In genomic region chr2:16088035-16088696, GRCh38 we compare ENCODE assay signal across 28 cellular contexts.
"Had no signal": no experiment of that assay in that cellular context is flagged by ENCODE, and none has a peak within 500 bp of the region (broad histone marks: within the 10 kb centered on the region; RNA-seq: fewer than 3 reads in every experiment).

No MANE protein-coding gene starts in this region.

- H3K27ac Mint-ChIP-seq: naive thymus-derived CD8-positive, alpha-beta T cell; natural killer cell treated with Interleukin-12 subunit alpha and Interleukin-12 subunit beta and Interleukin-15 and Interleukin-18, amount 100 ng/mL, for 72 hours; nephron progenitor cell; neural progenitor cell; progenitor cell of endocrine pancreas; stimulated activated effector memory CD8-positive, alpha-beta T cell treated with anti-CD3 and anti-CD28 coated beads, Interleukin-12 subunit alpha, Interleukin-12 subunit beta, amount 100 ng/mL, for 72 hours; stimulated activated naive B cell treated with anti-CD40 and anti-IgM and Interleukin-4, amounts not matched to agents 10 μg/mL and 1 μg/mL and 100 μg/mL, for 72 hours; stimulated activated naive CD8-positive, alpha-beta T cell treated with anti-CD3 and anti-CD28 coated beads, Interleukin-15, Interleukin-2, amounts not matched to agents 100 ng/mL and 50 ng/mL, for 24 hours; type B pancreatic cell had no signal

- H3K36me3 Mint-ChIP-seq: naive thymus-derived CD8-positive, alpha-beta T cell; natural killer cell treated with Interleukin-12 subunit alpha and Interleukin-12 subunit beta and Interleukin-15 and Interleukin-18, amount 100 ng/mL, for 72 hours; neural progenitor cell; stimulated activated effector memory CD8-positive, alpha-beta T cell treated with anti-CD3 and anti-CD28 coated beads, Interleukin-12 subunit alpha, Interleukin-12 subunit beta, amount 100 ng/mL, for 72 hours; stimulated activated naive B cell treated with anti-CD40 and anti-IgM and Interleukin-4, amounts not matched to agents 10 μg/mL and 1 μg/mL and 100 μg/mL, for 72 hours; type B pancreatic cell had no signal

- H3K4me1 Mint-ChIP-seq: stimulated activated effector memory CD8-positive, alpha-beta T cell treated with anti-CD3 and anti-CD28 coated beads, Interleukin-12 subunit alpha, Interleukin-12 subunit beta, amount 100 ng/mL, for 72 hours; stimulated activated naive B cell treated with anti-CD40 and anti-IgM and Interleukin-4, amounts not matched to agents 10 μg/mL and 1 μg/mL and 100 μg/mL, for 72 hours had no signal

- H3K9me3 Mint-ChIP-seq: naive thymus-derived CD8-positive, alpha-beta T cell; natural killer cell treated with Interleukin-12 subunit alpha and Interleukin-12 subunit beta and Interleukin-15 and Interleukin-18, amount 100 ng/mL, for 72 hours; nephron progenitor cell; stimulated activated effector memory CD8-positive, alpha-beta T cell treated with anti-CD3 and anti-CD28 coated beads, Interleukin-12 subunit alpha, Interleukin-12 subunit beta, amount 100 ng/mL, for 72 hours; stimulated activated naive B cell treated with anti-CD40 and anti-IgM and Interleukin-4, amounts not matched to agents 10 μg/mL and 1 μg/mL and 100 μg/mL, for 72 hours; stimulated activated naive CD8-positive, alpha-beta T cell treated with anti-CD3 and anti-CD28 coated beads, Interleukin-15, Interleukin-2, amounts not matched to agents 100 ng/mL and 50 ng/mL, for 24 hours; type B pancreatic cell had no signal

- H3K27me3 Mint-ChIP-seq: stimulated activated naive B cell treated with anti-CD40 and anti-IgM and Interleukin-4, amounts not matched to agents 10 μg/mL and 1 μg/mL and 100 μg/mL, for 72 hours; stimulated activated naive CD8-positive, alpha-beta T cell treated with anti-CD3 and anti-CD28 coated beads, Interleukin-15, Interleukin-2, amounts not matched to agents 100 ng/mL and 50 ng/mL, for 24 hours; type B pancreatic cell had no signal

- H3K4me2 ChIP-seq: neural progenitor cell had no signal

- ATAC-seq: naive thymus-derived CD8-positive, alpha-beta T cell; natural killer cell treated with Interleukin-12 subunit alpha and Interleukin-12 subunit beta and Interleukin-15 and Interleukin-18, amount 100 ng/mL, for 72 hours; psoas muscle; right cardiac atrium; right lobe of liver; stimulated activated effector memory CD8-positive, alpha-beta T cell treated with anti-CD3 and anti-CD28 coated beads, Interleukin-12 subunit alpha, Interleukin-12 subunit beta, amount 100 ng/mL, for 72 hours; stimulated activated naive B cell treated with anti-CD40 and anti-IgM and Interleukin-4, amounts not matched to agents 10 μg/mL and 1 μg/mL and 100 μg/mL, for 72 hours; upper lobe of right lung had no signal

- H3K36me3 ChIP-seq: neural progenitor cell, ovary, right lobe of liver, sigmoid colon, stomach, tibial artery, transverse colon, upper lobe of right lung, uterus had no signal

- H3K27ac ChIP-seq: neural progenitor cell, ovary, parathyroid adenoma, psoas muscle, right lobe of liver, sigmoid colon, stomach, tibial artery, transverse colon, upper lobe of right lung, uterus had no signal

- H3K27me3 ChIP-seq: neural progenitor cell, ovary, right lobe of liver, sigmoid colon, stomach, transverse colon, upper lobe of right lung, uterus had no signal

- H3K79me2 ChIP-seq: parathyroid adenoma had no signal

- H3K4me3 ChIP-seq: neural progenitor cell, ovary, psoas muscle, right lobe of liver, sigmoid colon, stomach, tibial artery, transverse colon, upper lobe of right lung, uterus had no signal

- H2AFZ ChIP-seq: neural progenitor cell, parathyroid adenoma had no signal

- DNase-seq: naive thymus-derived CD8-positive, alpha-beta T cell; nephron progenitor cell; occipital lobe; ovary; posterior cingulate gyrus; psoas muscle; right cardiac atrium; right lobe of liver; sigmoid colon; small intestine; stimulated activated CD4-positive, alpha-beta T cell treated with anti-CD3 and anti-CD28 coated beads, Interleukin-15, amount 100 ng/mL, for 24 hours; stimulated activated CD4-positive, alpha-beta T cell treated with anti-CD3 and anti-CD28 coated beads, Interleukin-2, amount 100 ng/mL, for 24 hours; stimulated activated CD4-positive, alpha-beta T cell treated with anti-CD3 and anti-CD28 coated beads, Interleukin-2, amount 100 ng/mL, for 48 hours; stimulated activated CD4-positive, alpha-beta T cell treated with anti-CD3 and anti-CD28 coated beads, Interleukin-4, amount 100 ng/mL, for 24 hours; stimulated activated naive B cell treated with anti-CD40 and anti-IgM and Interleukin-4, amounts not matched to agents 10 μg/mL and 1 μg/mL and 100 μg/mL, for 72 hours; stimulated activated naive CD4-positive, alpha-beta T cell treated with Interleukin-2 at 50 U/mL for 16 hours; stomach; tibial artery; transverse colon; upper lobe of right lung; uterus had no signal

- H3K4me1 ChIP-seq: parathyroid adenoma, psoas muscle, right lobe of liver, sigmoid colon, stomach, tibial artery, transverse colon, upper lobe of right lung, uterus had no signal

- H3K4me3 Mint-ChIP-seq: naive thymus-derived CD8-positive, alpha-beta T cell; natural killer cell treated with Interleukin-12 subunit alpha and Interleukin-12 subunit beta and Interleukin-15 and Interleukin-18, amount 100 ng/mL, for 72 hours; nephron progenitor cell; neural progenitor cell; stimulated activated effector memory CD8-positive, alpha-beta T cell treated with anti-CD3 and anti-CD28 coated beads, Interleukin-12 subunit alpha, Interleukin-12 subunit beta, amount 100 ng/mL, for 72 hours; stimulated activated naive B cell treated with anti-CD40 and anti-IgM and Interleukin-4, amounts not matched to agents 10 μg/mL and 1 μg/mL and 100 μg/mL, for 72 hours; stimulated activated naive CD8-positive, alpha-beta T cell treated with anti-CD3 and anti-CD28 coated beads, Interleukin-15, Interleukin-2, amounts not matched to agents 100 ng/mL and 50 ng/mL, for 24 hours; type B pancreatic cell had no signal
